ENCODE assay signal across 8 cellular contexts in the genomic region with DNA sequence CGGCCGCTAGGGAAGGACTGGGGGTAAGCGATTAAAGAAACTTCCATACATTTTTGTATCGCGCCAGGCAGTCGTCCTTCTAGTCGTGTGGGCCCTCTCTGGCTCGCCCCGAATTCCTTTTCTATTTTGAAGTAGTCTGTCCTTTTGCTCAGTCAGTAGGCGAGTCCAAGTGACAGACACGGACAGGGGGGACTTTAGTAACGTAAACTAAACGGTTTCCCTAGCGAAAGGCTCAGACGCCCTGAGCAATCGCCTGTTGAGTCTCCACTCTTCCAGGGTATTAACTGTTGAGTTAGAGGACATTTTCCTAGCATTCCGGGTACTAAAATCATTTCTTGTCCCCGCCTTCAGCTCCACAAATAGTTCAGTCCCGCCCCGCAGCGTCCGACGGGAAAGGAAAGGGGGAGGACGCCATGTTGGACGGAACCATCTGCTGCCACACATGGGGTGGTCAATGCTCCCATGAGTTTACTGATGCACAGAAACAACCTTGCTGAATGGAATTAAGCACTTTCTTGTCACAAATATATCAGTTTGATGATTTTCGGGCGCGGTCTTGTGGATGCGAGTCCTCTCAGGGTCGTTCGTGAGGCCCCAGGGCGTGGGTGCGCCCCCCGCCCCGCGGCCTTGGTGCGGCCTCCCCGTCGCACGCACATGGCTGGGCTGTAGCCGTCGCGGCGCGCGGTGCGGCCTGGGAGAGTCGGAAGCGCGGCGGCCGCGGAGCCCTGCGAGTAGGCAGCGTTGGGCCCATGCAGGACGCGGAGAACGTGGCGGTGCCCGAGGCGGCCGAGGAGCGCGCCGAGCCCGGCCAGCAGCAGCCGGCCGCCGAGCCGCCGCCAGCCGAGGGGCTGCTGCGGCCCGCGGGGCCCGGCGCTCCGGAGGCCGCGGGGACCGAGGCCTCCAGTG. TPM values are rescaled to one million over a fixed set of nuclear protein-coding genes. Genes with fewer than 3 reads are reported as not detected.
DNase-seq lines count a peak whose midpoint lies in the region; ATAC-seq and TF ChIP-seq lines count a peak whose summit lies in the region.

A gene (plus strand): TSS at position 655 of the 906 bp plus-strand sequence. CDS start 95 bp downstream, at position 750.

- H4K20me1 ChIP-seq in BLaER1 treated with 17β-estradiol and CSF1 and Interleukin-3, amounts not matched to agents 10 nM and 100 nM: peaks cover 41 to 47% (median 46%) of the 10 kb centered on the region in 11 experiments

- H3K27me3 ChIP-seq in BLaER1 treated with 17β-estradiol and CSF1 and Interleukin-3, amounts not matched to agents 10 nM and 100 nM: no peaks in the 10 kb centered on the region
- H3K27me3 ChIP-seq in colonic mucosa (no peaks in the 10 kb centered on the region), layer of hippocampus (ENCODE audit: control insufficient read depth, insufficient read depth, low read length) (no peaks in the 10 kb centered on the region)

- H3K9me3 ChIP-seq in BLaER1 treated with 17β-estradiol and CSF1 and Interleukin-3, amounts not matched to agents 10 nM and 100 nM (replicated peaks in 1 of 11): no peaks in the 10 kb centered on the region
- no peaks in the 10 kb centered on the region for H3K9me3 ChIP-seq in colonic mucosa

- H3K4me1 ChIP-seq in BLaER1 treated with 17β-estradiol and CSF1 and Interleukin-3, amounts not matched to agents 10 nM and 100 nM: peaks cover 43 to 50% (median 47%) of the 10 kb centered on the region in 10 experiments
- H3K4me1 ChIP-seq in colonic mucosa: peaks cover 15% of the 10 kb centered on the region

- H3K4me3 ChIP-seq in BLaER1 treated with 17β-estradiol and CSF1 and Interleukin-3, amounts not matched to agents 10 nM and 100 nM: peak within 1 kb of the TSS; percentile 88 to 100 (median 97)
- peak within 1 kb of the TSS; percentile 100 for H3K4me3 ChIP-seq in colonic mucosa

- intact Hi-C loops in colonic mucosa (cut with DNase I): loop anchor here (10.0 kb wide), 1 partner anchor 770 kb away; no protein-coding TSS in a partner anchor

- peak within 1 kb of the TSS; percentile 82 to 98 (median 95) for H3K4me2 ChIP-seq in BLaER1 treated with 17β-estradiol and CSF1 and Interleukin-3, amounts not matched to agents 10 nM and 100 nM

- peak within 1 kb of the TSS; percentile 94 to 100 (median 99) for H3K9ac ChIP-seq in BLaER1 treated with 17β-estradiol and CSF1 and Interleukin-3, amounts not matched to agents 10 nM and 100 nM
- H3K9ac ChIP-seq in colonic mucosa (ENCODE audit: low read depth in 2 of 2, low read length in 2 of 2): peak within 1 kb of the TSS; percentile 73 to 88

- peak; percentile 89 to 93 for DNase-seq in NCI-H526 (lab: John Stamatoyannopoulos, UW)
- DNase-seq in activated CD4-positive, alpha-beta T cell treated with anti-CD3 and anti-CD28 coated beads for 48 hours: peak; percentile 91
- peak; percentile 87 for DNase-seq in colonic mucosa
- peak; percentile 67 to 81 (median 78) for DNase-seq in stimulated activated CD4-positive, alpha-beta T cell treated with anti-CD3 and anti-CD28 coated beads, Interleukin-1b, Interleukin-23, amount 100 ng/mL, for 24 hours (ENCODE audit: low read depth in 4 of 4, low spot score in 1 of 4)

- H3K36me3 ChIP-seq in BLaER1 treated with 17β-estradiol and CSF1 and Interleukin-3, amounts not matched to agents 10 nM and 100 nM: peaks cover 19 to 36% (median 35%) of the 10 kb centered on the region in 11 experiments
- H3K36me3 ChIP-seq in colonic mucosa: no peaks in the 10 kb centered on the region

- no peak for TF ChIP-seq CTCF in colonic mucosa (IDR thresholded peaks at IDR 0.05)

- ATAC-seq in GM19328 (IDR thresholded peaks at IDR 0.05; ENCODE audit: unreplicated experiment): peak; percentile 77
- peak; percentile 78 for ATAC-seq in HG03469 (IDR thresholded peaks at IDR 0.05; ENCODE audit: unreplicated experiment)

- H3K27ac ChIP-seq in BLaER1 treated with 17β-estradiol and CSF1 and Interleukin-3, amounts not matched to agents 10 nM and 100 nM: peak within 1 kb of the TSS; percentile 96 to 100 (median 100)
- peak within 1 kb of the TSS; percentile 92 for H3K27ac ChIP-seq in colonic mucosa
- H3K27ac ChIP-seq in layer of hippocampus (ENCODE audit: low read depth, low read length): peak within 1 kb of the TSS; percentile 100

RNA-seq across cellular contexts. Expression of the gene that starts here (rescaled TPM):
- total RNA-seq in colonic mucosa: 100 to 1,000 TPM in 1 of 2 donors, 10 to 100 TPM in 1; 94.4 to 180 TPM

Comparison
In these comparisons a context has a peak if more than half of its experiments do, and no peak if none do; other contexts are left out.
1. Peak in every context shown above with its lines: DNase-seq, ATAC-seq, H3K4me3 ChIP-seq and H3K27ac ChIP-seq.